1 cellular context compared by ENCODE assay signal in genomic region chr12:132887513-132888341, GRCh38.
TF ChIP-seq lines count a peak whose summit lies in the region.

A gene with protein sequence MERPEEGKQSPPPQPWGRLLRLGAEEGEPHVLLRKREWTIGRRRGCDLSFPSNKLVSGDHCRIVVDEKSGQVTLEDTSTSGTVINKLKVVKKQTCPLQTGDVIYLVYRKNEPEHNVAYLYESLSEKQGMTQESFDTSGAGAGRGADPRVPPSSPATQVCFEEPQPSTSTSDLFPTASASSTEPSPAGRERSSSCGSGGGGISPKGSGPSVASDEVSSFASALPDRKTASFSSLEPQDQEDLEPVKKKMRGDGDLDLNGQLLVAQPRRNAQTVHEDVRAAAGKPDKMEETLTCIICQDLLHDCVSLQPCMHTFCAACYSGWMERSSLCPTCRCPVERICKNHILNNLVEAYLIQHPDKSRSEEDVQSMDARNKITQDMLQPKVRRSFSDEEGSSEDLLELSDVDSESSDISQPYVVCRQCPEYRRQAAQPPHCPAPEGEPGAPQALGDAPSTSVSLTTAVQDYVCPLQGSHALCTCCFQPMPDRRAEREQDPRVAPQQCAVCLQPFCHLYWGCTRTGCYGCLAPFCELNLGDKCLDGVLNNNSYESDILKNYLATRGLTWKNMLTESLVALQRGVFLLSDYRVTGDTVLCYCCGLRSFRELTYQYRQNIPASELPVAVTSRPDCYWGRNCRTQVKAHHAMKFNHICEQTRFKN (minus strand): TSS chr12:132887605. CDS start chr12:132887328, 277 bp downstream.

TF ChIP-seq in HEK293, 187 proteins besides CTCF, POLR2A, EP300 and RAD21 (continued from another document and continues in another):
- TF ChIP-seq ZBTB11 (tag by site-specific recombination; conservative IDR thresholded peaks at IDR 0.05; ENCODE audit: low read depth) (peak; percentile 90), KLF8 (tag by site-specific recombination; IDR thresholded peaks at IDR 0.05) (peak; percentile 67), ZBTB17 (tag by site-specific recombination; IDR thresholded peaks at IDR 0.05) (peak; percentile 97), KLF16 (tag by site-specific recombination; IDR thresholded peaks at IDR 0.05) (0 out of 2 replicates have a peak, but pooled peaks have one; percentile 35), ZNF629 (tag by site-specific recombination; IDR thresholded peaks at IDR 0.05) (0 out of 2 replicates have a peak, but pooled peaks have one; percentile 39), ZNF221 (tag by site-specific recombination; IDR thresholded peaks at IDR 0.05; ENCODE audit: borderline replicate concordance) (no peak), ZNF776 (tag by site-specific recombination; IDR thresholded peaks at IDR 0.05; ENCODE audit: borderline replicate concordance) (no peak), ZBTB6 (tag by site-specific recombination; IDR thresholded peaks at IDR 0.05) (no peak), ZNF2 (tag by site-specific recombination; IDR thresholded peaks at IDR 0.05) (peak; percentile 54; the same call in 1 of the 2 replicates), PRDM10 (tag by site-specific recombination; IDR thresholded peaks at IDR 0.05) (peak; percentile 40), MZF1 (tag by site-specific recombination; IDR thresholded peaks at IDR 0.05; ENCODE audit: borderline replicate concordance) (no peak; the same call in 1 of the 2 replicates), ZNF670 (tag by site-specific recombination; IDR thresholded peaks at IDR 0.05; ENCODE audit: low read depth) (no peak), SP2 (tag by site-specific recombination; IDR thresholded peaks at IDR 0.05) (peak; percentile 84), ZBTB8A (tag by site-specific recombination; IDR thresholded peaks at IDR 0.05) (peak; percentile 86), ZFP37 (tag by site-specific recombination; IDR thresholded peaks at IDR 0.05) (0 out of 2 replicates have a peak, but pooled peaks have one; percentile 31), ZNF169 (tag by site-specific recombination; IDR thresholded peaks at IDR 0.05) (0 out of 2 replicates have a peak, but pooled peaks have one; percentile 35), ZNF76 (tag by site-specific recombination; IDR thresholded peaks at IDR 0.05; ENCODE audit: borderline replicate concordance, low read depth) (peak; percentile 84), ZNF843 (tag by site-specific recombination; IDR thresholded peaks at IDR 0.05) (0 out of 2 replicates have a peak, but pooled peaks have one; percentile 27), KLF7 (tag by site-specific recombination; IDR thresholded peaks at IDR 0.05; ENCODE audit: borderline replicate concordance) (0 out of 2 replicates have a peak, but pooled peaks have one; percentile 63), ZNF37A (tag by site-specific recombination; IDR thresholded peaks at IDR 0.05) (no peak), ZNF335 (tag by site-specific recombination; conservative IDR thresholded peaks at IDR 0.05) (peak; percentile 83), SP7 (tag by site-specific recombination; IDR thresholded peaks at IDR 0.05) (peak; percentile 60), KLF10 (tag by site-specific recombination; IDR thresholded peaks at IDR 0.05) (peak; percentile 32; the same call in 1 of the 2 replicates), ZNF366 (tag by site-specific recombination; conservative IDR thresholded peaks at IDR 0.05) (no peak), ZXDB (tag by site-specific recombination; IDR thresholded peaks at IDR 0.05) (peak; percentile 82)
- TF ChIP-seq, protein P1, sequence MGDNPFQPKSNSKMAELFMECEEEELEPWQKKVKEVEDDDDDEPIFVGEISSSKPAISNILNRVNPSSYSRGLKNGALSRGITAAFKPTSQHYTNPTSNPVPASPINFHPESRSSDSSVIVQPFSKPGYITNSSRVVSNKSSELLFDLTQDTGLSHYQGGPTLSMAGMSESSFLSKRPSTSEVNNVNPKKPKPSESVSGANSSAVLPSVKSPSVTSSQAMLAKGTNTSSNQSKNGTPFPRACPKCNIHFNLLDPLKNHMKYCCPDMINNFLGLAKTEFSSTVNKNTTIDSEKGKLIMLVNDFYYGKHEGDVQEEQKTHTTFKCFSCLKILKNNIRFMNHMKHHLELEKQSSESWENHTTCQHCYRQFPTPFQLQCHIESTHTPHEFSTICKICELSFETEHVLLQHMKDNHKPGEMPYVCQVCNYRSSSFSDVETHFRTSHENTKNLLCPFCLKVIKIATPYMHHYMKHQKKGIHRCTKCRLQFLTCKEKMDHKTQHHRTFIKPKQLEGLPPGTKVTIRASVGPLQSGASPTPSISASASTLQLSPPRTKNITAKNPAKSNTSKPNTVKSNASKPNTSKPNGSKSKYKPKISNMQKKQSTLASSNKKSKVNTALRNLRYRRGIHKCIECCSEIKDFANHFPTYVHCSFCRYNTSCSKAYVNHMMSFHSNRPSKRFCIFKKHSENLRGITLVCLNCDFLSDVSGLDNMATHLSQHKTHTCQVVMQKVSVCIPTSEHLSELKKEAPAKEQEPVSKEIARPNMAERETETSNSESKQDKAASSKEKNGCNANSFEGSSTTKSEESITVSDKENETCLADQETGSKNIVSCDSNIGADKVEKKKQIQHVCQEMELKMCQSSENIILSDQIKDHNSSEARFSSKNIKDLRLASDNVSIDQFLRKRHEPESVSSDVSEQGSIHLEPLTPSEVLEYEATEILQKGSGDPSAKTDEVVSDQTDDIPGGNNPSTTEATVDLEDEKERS (tag by site-specific recombination; IDR thresholded peaks at IDR 0.05) = peak; percentile 98
- TF ChIP-seq, protein P2, sequence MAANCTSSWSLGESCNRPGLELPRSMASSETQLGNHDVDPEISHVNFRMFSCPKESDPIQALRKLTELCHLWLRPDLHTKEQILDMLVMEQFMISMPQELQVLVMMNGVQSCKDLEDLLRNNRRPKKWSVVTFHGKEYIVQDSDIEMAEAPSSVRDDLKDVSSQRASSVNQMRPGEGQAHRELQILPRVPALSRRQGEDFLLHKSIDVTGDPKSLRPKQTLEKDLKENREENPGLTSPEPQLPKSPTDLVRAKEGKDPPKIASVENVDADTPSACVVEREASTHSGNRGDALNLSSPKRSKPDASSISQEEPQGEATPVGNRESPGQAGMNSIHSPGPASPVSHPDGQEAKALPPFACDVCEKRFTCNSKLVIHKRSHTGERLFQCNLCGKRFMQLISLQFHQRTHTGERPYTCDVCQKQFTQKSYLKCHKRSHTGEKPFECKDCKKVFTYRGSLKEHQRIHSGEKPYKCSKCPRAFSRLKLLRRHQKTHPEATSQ (tag by site-specific recombination; IDR thresholded peaks at IDR 0.05) = no peak
- TF ChIP-seq, protein P3, sequence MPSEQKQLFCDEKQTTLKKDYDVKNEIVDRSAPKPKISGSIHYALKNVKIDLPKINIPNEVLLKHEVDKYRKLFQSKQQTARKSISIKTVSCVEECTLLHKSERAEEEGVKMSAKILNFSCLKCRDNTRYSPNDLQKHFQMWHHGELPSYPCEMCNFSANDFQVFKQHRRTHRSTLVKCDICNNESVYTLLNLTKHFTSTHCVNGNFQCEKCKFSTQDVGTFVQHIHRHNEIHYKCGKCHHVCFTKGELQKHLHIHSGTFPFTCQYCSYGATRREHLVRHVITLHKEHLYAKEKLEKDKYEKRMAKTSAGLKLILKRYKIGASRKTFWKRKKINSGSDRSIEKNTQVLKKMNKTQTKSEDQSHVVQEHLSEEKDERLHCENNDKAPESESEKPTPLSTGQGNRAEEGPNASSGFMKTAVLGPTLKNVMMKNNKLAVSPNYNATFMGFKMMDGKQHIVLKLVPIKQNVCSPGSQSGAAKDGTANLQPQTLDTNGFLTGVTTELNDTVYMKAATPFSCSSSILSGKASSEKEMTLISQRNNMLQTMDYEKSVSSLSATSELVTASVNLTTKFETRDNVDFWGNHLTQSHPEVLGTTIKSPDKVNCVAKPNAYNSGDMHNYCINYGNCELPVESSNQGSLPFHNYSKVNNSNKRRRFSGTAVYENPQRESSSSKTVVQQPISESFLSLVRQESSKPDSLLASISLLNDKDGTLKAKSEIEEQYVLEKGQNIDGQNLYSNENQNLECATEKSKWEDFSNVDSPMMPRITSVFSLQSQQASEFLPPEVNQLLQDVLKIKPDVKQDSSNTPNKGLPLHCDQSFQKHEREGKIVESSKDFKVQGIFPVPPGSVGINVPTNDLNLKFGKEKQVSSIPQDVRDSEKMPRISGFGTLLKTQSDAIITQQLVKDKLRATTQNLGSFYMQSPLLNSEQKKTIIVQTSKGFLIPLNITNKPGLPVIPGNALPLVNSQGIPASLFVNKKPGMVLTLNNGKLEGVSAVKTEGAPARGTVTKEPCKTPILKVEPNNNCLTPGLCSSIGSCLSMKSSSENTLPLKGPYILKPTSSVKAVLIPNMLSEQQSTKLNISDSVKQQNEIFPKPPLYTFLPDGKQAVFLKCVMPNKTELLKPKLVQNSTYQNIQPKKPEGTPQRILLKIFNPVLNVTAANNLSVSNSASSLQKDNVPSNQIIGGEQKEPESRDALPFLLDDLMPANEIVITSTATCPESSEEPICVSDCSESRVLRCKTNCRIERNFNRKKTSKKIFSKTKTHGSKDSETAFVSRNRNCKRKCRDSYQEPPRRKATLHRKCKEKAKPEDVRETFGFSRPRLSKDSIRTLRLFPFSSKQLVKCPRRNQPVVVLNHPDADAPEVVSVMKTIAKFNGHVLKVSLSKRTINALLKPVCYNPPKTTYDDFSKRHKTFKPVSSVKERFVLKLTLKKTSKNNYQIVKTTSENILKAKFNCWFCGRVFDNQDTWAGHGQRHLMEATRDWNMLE (tag by site-specific recombination; conservative IDR thresholded peaks at IDR 0.05; ENCODE audit: low read depth) = peak; percentile 99
- TF ChIP-seq, protein P4, sequence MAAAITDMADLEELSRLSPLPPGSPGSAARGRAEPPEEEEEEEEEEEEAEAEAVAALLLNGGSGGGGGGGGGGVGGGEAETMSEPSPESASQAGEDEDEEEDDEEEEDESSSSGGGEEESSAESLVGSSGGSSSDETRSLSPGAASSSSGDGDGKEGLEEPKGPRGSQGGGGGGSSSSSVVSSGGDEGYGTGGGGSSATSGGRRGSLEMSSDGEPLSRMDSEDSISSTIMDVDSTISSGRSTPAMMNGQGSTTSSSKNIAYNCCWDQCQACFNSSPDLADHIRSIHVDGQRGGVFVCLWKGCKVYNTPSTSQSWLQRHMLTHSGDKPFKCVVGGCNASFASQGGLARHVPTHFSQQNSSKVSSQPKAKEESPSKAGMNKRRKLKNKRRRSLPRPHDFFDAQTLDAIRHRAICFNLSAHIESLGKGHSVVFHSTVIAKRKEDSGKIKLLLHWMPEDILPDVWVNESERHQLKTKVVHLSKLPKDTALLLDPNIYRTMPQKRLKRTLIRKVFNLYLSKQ (tag by site-specific recombination; IDR thresholded peaks at IDR 0.05; ENCODE audit: borderline replicate concordance) = no peak
- TF ChIP-seq, protein P5, sequence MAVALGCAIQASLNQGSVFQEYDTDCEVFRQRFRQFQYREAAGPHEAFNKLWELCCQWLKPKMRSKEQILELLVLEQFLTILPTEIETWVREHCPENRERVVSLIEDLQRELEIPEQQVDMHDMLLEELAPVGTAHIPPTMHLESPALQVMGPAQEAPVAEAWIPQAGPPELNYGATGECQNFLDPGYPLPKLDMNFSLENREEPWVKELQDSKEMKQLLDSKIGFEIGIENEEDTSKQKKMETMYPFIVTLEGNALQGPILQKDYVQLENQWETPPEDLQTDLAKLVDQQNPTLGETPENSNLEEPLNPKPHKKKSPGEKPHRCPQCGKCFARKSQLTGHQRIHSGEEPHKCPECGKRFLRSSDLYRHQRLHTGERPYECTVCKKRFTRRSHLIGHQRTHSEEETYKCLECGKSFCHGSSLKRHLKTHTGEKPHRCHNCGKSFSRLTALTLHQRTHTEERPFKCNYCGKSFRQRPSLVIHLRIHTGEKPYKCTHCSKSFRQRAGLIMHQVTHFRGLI (tag by site-specific recombination; IDR thresholded peaks at IDR 0.05) = no peak
